In the genomic region with DNA sequence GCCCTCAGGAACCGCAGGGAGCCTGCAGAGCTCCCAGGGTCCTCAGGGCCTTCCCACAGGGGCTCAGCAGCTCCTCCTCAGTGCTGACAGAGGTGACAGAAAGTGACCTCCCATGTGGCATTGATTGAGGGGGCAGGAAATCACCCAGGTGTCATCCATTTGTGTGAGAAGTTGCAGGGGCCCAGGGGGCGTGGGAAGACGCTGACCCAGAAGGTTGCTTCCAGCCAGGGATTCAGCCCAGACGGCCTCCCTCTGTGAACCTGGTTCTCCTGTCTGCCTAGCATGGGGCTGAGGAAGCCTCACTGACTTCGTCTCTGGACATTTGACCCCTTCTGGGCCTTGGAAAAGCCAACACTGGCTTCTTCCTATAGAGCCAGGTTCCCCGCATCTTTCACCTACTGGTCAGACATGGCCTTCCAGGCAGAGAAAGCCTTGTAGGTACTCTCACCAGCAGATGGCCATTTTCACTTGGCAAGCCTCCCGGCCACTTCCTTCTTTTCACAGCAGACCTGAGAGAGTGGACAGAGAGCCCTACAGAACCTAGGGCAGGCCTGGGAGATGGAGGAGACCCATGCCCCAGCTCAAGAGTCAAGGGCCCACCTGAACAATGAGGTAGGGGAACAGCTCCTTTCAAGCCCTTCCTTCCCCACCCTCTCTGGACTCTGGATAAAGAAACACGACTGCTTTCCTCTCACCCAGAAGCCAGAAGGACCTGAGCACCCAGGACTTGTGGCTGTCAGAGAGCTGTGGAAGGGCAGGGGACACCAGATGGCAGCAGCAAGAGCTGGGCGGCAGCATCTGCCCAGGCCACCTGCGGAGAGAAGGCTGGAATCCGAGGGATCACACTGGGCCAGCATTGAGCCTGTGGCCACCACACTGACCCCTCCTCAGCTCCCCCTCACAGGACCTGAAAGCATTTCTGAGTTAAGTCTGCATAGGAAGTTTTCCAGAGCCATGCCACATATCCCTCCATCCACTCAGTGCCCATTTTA, we compare ENCODE assay signal across 10 cellular contexts.
DNase-seq lines count a peak whose midpoint lies in the region; ATAC-seq and TF ChIP-seq lines count a peak whose summit lies in the region.
"Had no signal": no experiment of that assay in that cellular context is flagged by ENCODE, and none has a peak within 500 bp of the region (broad histone marks: within the 10 kb centered on the region; RNA-seq: fewer than 3 reads in every experiment).

No MANE protein-coding gene starts in this region.

- H3K27ac ChIP-seq in Panc1 (ENCODE audit: low read length) (no peak overlapping the region), fibroblast of lung (ENCODE audit: insufficient read depth, low read length) (no peak overlapping the region), testis (no peak overlapping the region)
- H3K27ac ChIP-seq: ovary, thoracic aorta had no signal

- H3K27ac Mint-ChIP-seq in activated naive CD4-positive, alpha-beta T cell treated with anti-CD3 and anti-CD28 coated beads, Interleukin-2, amount 10 ng/mL, durations not matched to agents 7 days and 5 days = peak overlapping the region; percentile 24
- no peak overlapping the region for H3K27ac Mint-ChIP-seq in activated naive CD4-positive, alpha-beta T cell treated with anti-CD3 and anti-CD28 coated beads, Interleukin-2, amount 50 U/mL, for 72 hours

- no peak overlapping the region for H2AFZ ChIP-seq in fibroblast of lung (ENCODE audit: low read length)

- TF ChIP-seq CTCF in Panc1 (IDR thresholded peaks at IDR 0.05) = no peak
- TF ChIP-seq CTCF in fibroblast of lung (conservative IDR thresholded peaks at IDR 0.05 in 1 of 2, IDR thresholded peaks at IDR 0.05 in 1 of 2; ENCODE audit: low read depth in 1 of 2, low read length in 2 of 2) = peak in 1 of 2 donors; percentile 12
- no peak for TF ChIP-seq CTCF in testis (IDR thresholded peaks at IDR 0.05)

- TF ChIP-seq POLR2A in testis (IDR thresholded peaks at IDR 0.05) = no peak

- ATAC-seq in activated naive CD4-positive, alpha-beta T cell treated with anti-CD3 and anti-CD28 coated beads, Interleukin-2, amount 50 U/mL, for 72 hours = no peak
- ATAC-seq in Panc1 (peak; percentile 42), HG03139 (IDR thresholded peaks at IDR 0.05; ENCODE audit: unreplicated experiment) (no peak)

- CTCF ChIA-PET in activated naive CD4-positive, alpha-beta T cell treated with anti-CD3 and anti-CD28 coated beads, Interleukin-2, amount 10 ng/mL, durations not matched to agents 7 days and 5 days (lab: Charles Lee) = interaction anchor here (0.6 to 9.6 kb wide), 19 partner anchors 11 to 432 kb away, joined by 3 to 228 read pairs (median 6); a partner anchor contains a TSS
- CTCF ChIA-PET in Panc1 (lab: Charles Lee) = interaction anchor here (0.6 to 0.7 kb wide), 2 partner anchors 303 to 389 kb away, joined by 3 to 4 read pairs; no protein-coding TSS in a partner anchor

- peaks cover 73% of the 10 kb centered on the region for H3K4me1 Mint-ChIP-seq in activated naive CD4-positive, alpha-beta T cell treated with anti-CD3 and anti-CD28 coated beads, Interleukin-2, amount 10 ng/mL, durations not matched to agents 7 days and 5 days

- peaks cover 8% of the 10 kb centered on the region for H3K27me3 ChIP-seq in Panc1 (ENCODE audit: control insufficient read depth, insufficient read depth, low read length)
- peaks cover 10% of the 10 kb centered on the region for H3K27me3 ChIP-seq in fibroblast of lung (ENCODE audit: control insufficient read depth, insufficient read depth, low read length)
- H3K27me3 ChIP-seq in testis = no peaks in the 10 kb centered on the region
- H3K27me3 ChIP-seq: ovary had no signal

- H3K36me3 ChIP-seq in Panc1 (ENCODE audit: control insufficient read depth, insufficient read depth, low read length) (no peaks in the 10 kb centered on the region), fibroblast of lung (ENCODE audit: control insufficient read depth, insufficient read depth, low read length) (no peaks in the 10 kb centered on the region), testis (ENCODE audit: low read depth, missing control alignments) (no peaks in the 10 kb centered on the region)
- H3K36me3 ChIP-seq: ovary, thoracic aorta had no signal

- in situ Hi-C loops in Panc1 (cut with HindIII; ENCODE audit: low pct_unique_long_range_greater_than_20kb, low sequenced_read_pairs) = no loop called here

- H3K4me1 ChIP-seq in Panc1 (ENCODE audit: control insufficient read depth, insufficient read depth, low read length) (no peaks in the 10 kb centered on the region), fibroblast of lung (ENCODE audit: control insufficient read depth, extremely low read depth, insufficient read depth, low read length) (peaks cover 4% of the 10 kb centered on the region), testis (no peaks in the 10 kb centered on the region)

- POLR2A ChIA-PET in Panc1 (lab: Charles Lee) = no interaction called here

- peaks cover 14% of the 10 kb centered on the region for H3K9me3 Mint-ChIP-seq in activated naive CD4-positive, alpha-beta T cell treated with anti-CD3 and anti-CD28 coated beads, Interleukin-2, amount 10 ng/mL, durations not matched to agents 7 days and 5 days
- H3K9me3 Mint-ChIP-seq in activated naive CD4-positive, alpha-beta T cell treated with anti-CD3 and anti-CD28 coated beads, Interleukin-2, amount 50 U/mL, for 72 hours = peaks cover 0 to 10% of the 10 kb centered on the region in 2 donors

- H4K20me1 ChIP-seq in fibroblast of lung (ENCODE audit: control insufficient read depth, extremely low read depth, insufficient read depth, low read length) = no peaks in the 10 kb centered on the region

- DNase-seq in activated naive CD4-positive, alpha-beta T cell treated with anti-CD3 and anti-CD28 coated beads, Interleukin-2, amount 10 ng/mL, durations not matched to agents 7 days and 5 days = no peak
- no peak for DNase-seq in activated naive CD4-positive, alpha-beta T cell treated with anti-CD3 and anti-CD28 coated beads, Interleukin-2, amount 50 U/mL, for 72 hours (ENCODE audit: low spot score in 2 of 2)
- no peak for DNase-seq in Panc1 (ENCODE audit: low read depth, low spot score)
- peak; percentile 28 to 53 for DNase-seq in fibroblast of lung (ENCODE audit: low read depth in 2 of 2)
- DNase-seq in testis = peak; percentile 48
- no peak for DNase-seq in NCI-H146 treated with DMSO at 0.1 percent for 48 hours (lab: John Stamatoyannopoulos, UW; ENCODE audit: unreplicated experiment)
- no peak for DNase-seq in amniotic stem cell (lab: John Stamatoyannopoulos, UW)

- peaks cover 2% of the 10 kb centered on the region; the same call in 1 of the 2 replicates for H3K9me3 ChIP-seq in Panc1 (ENCODE audit: control insufficient read depth, insufficient read depth, low read depth, low read length)
- no peaks in the 10 kb centered on the region for H3K9me3 ChIP-seq in fibroblast of lung (ENCODE audit: control insufficient read depth, insufficient read depth, low read depth, low read length)
- no peaks in the 10 kb centered on the region for H3K9me3 ChIP-seq in testis
- H3K9me3 ChIP-seq: ovary, thoracic aorta had no signal

- WGBS in testis, 2 donors = 85 to 90% methylated on average over 9 to 11 of the region's 11 CpGs

- intact Hi-C loops in Panc1 (cut with micrococcal nuclease; ENCODE audit: unreplicated experiment) (loop anchor here (2.0 kb wide), 1 partner anchor 433 kb away; no protein-coding TSS in a partner anchor), testis (cut with DNase I; ENCODE audit: low total_unique reads) (loop anchor here (2.0 kb wide), 1 partner anchor 391 kb away; no protein-coding TSS in a partner anchor)

- H3K4me3 ChIP-seq in Panc1 (ENCODE audit: low read depth in 2 of 2, low read length in 2 of 2) = no peak overlapping the region
- no peak overlapping the region for H3K4me3 ChIP-seq in fibroblast of lung (replicated peaks in 1 of 4; ENCODE audit: control extremely low read depth in 1 of 4, insufficient read depth in 1 of 4, low read depth in 3 of 4, low read length in 4 of 4)
- H3K4me3 ChIP-seq in testis = no peak overlapping the region
- H3K4me3 ChIP-seq: ovary had no signal

- peaks cover 32% of the 10 kb centered on the region for H3K27me3 Mint-ChIP-seq in activated naive CD4-positive, alpha-beta T cell treated with anti-CD3 and anti-CD28 coated beads, Interleukin-2, amount 10 ng/mL, durations not matched to agents 7 days and 5 days

- no peak overlapping the region for H3K9ac ChIP-seq in fibroblast of lung (ENCODE audit: insufficient read depth, low read length)

- no peak overlapping the region for H3K4me2 ChIP-seq in fibroblast of lung (ENCODE audit: extremely low read depth, insufficient read depth, low read length)

- BruUV-seq in Panc1 (replicated peaks; lab: Mats Ljungman, UMichigan) = no TSS peak

- no peaks in the 10 kb centered on the region for H3K79me2 ChIP-seq in fibroblast of lung (ENCODE audit: control insufficient read depth, insufficient read depth, low read length)

- H3K36me3 Mint-ChIP-seq in activated naive CD4-positive, alpha-beta T cell treated with anti-CD3 and anti-CD28 coated beads, Interleukin-2, amount 10 ng/mL, durations not matched to agents 7 days and 5 days = peaks cover 15% of the 10 kb centered on the region
- H3K36me3 Mint-ChIP-seq in activated naive CD4-positive, alpha-beta T cell treated with anti-CD3 and anti-CD28 coated beads, Interleukin-2, amount 50 U/mL, for 72 hours = peaks cover 0 to 16% of the 10 kb centered on the region in 2 donors

- no peak overlapping the region for H3K4me3 Mint-ChIP-seq in activated naive CD4-positive, alpha-beta T cell treated with anti-CD3 and anti-CD28 coated beads, Interleukin-2, amount 10 ng/mL, durations not matched to agents 7 days and 5 days

Comparison
In these comparisons a context has a peak if more than half of its experiments do, and no peak if none do; other contexts are left out.
1. DNase-seq: peak in fibroblast of lung (2 of 2) and testis (single experiment); none in activated naive CD4-positive, alpha-beta T cell treated with anti-CD3 and anti-CD28 coated beads, Interleukin-2, amount 10 ng/mL, durations not matched to agents 7 days and 5 days (single experiment), activated naive CD4-positive, alpha-beta T cell treated with anti-CD3 and anti-CD28 coated beads, Interleukin-2, amount 50 U/mL, for 72 hours (0 of 2), Panc1 (single experiment), NCI-H146 treated with DMSO at 0.1 percent for 48 hours (single experiment) and amniotic stem cell (single experiment).